Comparison of ENCODE assay signal across 16 cellular contexts in genomic region chr4:184000457-184001395, GRCh38.
DNase-seq lines count a peak whose midpoint lies in the region; ATAC-seq and TF ChIP-seq lines count a peak whose summit lies in the region.
"Had no signal": no experiment of that assay in that cellular context is flagged by ENCODE, and none has a peak within 500 bp of the region (broad histone marks: within the 10 kb centered on the region; RNA-seq: fewer than 3 reads in every experiment).

No MANE protein-coding gene starts in this region.

- H3K4ac ChIP-seq in H9 (ENCODE audit: low read depth, low read length): no peak overlapping the region

- H3K27ac Mint-ChIP-seq in H9 (peak overlapping the region; percentile 13 to 85 (median 68); a peak in 4 of 7 replicates), brain (peak overlapping the region in 4 of 5 experiments; percentile 7 to 86 (median 53))
- H3K27ac Mint-ChIP-seq: B cell; CD4-positive, alpha-beta T cell had no signal

- H3K4me3 Mint-ChIP-seq in H9 (no peak overlapping the region; a peak in 1 of 5 replicates), brain (no peak overlapping the region)
- H3K4me3 Mint-ChIP-seq: B cell; CD4-positive, alpha-beta T cell had no signal

- H3K79me1 ChIP-seq in H9 (ENCODE audit: insufficient read depth, low read depth, low read length, poor library complexity, severe bottlenecking): no peaks in the 10 kb centered on the region

- no peaks in the 10 kb centered on the region for H3K9me3 ChIP-seq in H9 (ENCODE audit: control insufficient read depth, low read depth, low read length)
- H3K9me3 ChIP-seq: HAP-1 had no signal

- H3K36me3 Mint-ChIP-seq in H9 (ENCODE audit: insufficient read depth in 1 of 3, low read depth in 3 of 3) (peaks cover 4 to 32% (median 22%) of the 10 kb centered on the region in 3 experiments), brain (peaks cover 68% of the 10 kb centered on the region)

- H3K79me2 ChIP-seq in H9 (ENCODE audit: insufficient read depth, low read length): peaks cover 2% of the 10 kb centered on the region; the same call in 1 of the 2 replicates

- TF ChIP-seq CTCF in H9 (conservative IDR thresholded peaks at IDR 0.05): no peak
- no peak for TF ChIP-seq CTCF in brain (conservative IDR thresholded peaks at IDR 0.05)

- H3K4me2 ChIP-seq in H9 (ENCODE audit: insufficient read depth, insufficient read length, low read length): no peak overlapping the region

- no peak overlapping the region for H3K23ac ChIP-seq in H9 (ENCODE audit: insufficient read length, low read depth, low read length)

- H2BK20ac ChIP-seq in H9 (ENCODE audit: low read depth, low read length, poor library complexity, severe bottlenecking): no peak overlapping the region

- H3K4me1 ChIP-seq in H9 (ENCODE audit: insufficient read depth, low read length): no peaks in the 10 kb centered on the region; the same call in 1 of the 2 replicates
- H3K4me1 ChIP-seq: HAP-1 had no signal

- intact Hi-C loops in head of caudate nucleus (cut with DNase I): no loop called here

- H2AK5ac ChIP-seq in H9 (ENCODE audit: insufficient read length, low read length): no peak overlapping the region

- H3K23me2 ChIP-seq in H9 (ENCODE audit: insufficient read length, low read depth, low read length, poor library complexity, severe bottlenecking): no peaks in the 10 kb centered on the region

- H2BK15ac ChIP-seq in H9 (ENCODE audit: low read depth, low read length): no peak overlapping the region

- H3K27ac ChIP-seq in H9 (ENCODE audit: insufficient read length, low read depth, low read length): no peak overlapping the region

- no peak overlapping the region for H2AFZ ChIP-seq in H9 (ENCODE audit: low read length)

- H3K4me1 Mint-ChIP-seq in H9 (peaks cover 15 to 16% of the 10 kb centered on the region in 2 experiments), brain (peaks cover 32% of the 10 kb centered on the region)
- H3K4me1 Mint-ChIP-seq: B cell had no signal

- no peak overlapping the region for H2BK5ac ChIP-seq in H9 (ENCODE audit: insufficient read length, low read length)

- ATAC-seq in HG03097 (IDR thresholded peaks at IDR 0.05; ENCODE audit: low FRiP score, unreplicated experiment): no peak
- ATAC-seq: PC-3 had no signal

- H3K56ac ChIP-seq in H9 (ENCODE audit: insufficient read length, low read depth, low read length): no peak overlapping the region

- no peaks in the 10 kb centered on the region for H4K20me1 ChIP-seq in H9 (ENCODE audit: control insufficient read depth, insufficient read depth, insufficient read length)

- no peaks in the 10 kb centered on the region for H3K27me3 ChIP-seq in H9 (ENCODE audit: insufficient read depth, low read length)

- H3K14ac ChIP-seq in H9 (ENCODE audit: insufficient read depth, low read length): no peak overlapping the region

- no peak overlapping the region for H4K8ac ChIP-seq in H9 (replicated peaks; ENCODE audit: insufficient read length, low read depth, low read length)

- H4K91ac ChIP-seq in H9 (ENCODE audit: insufficient read length, low read depth, low read length): no peak overlapping the region

- H3K18ac ChIP-seq in H9 (ENCODE audit: insufficient read length, low read depth, low read length): no peak overlapping the region

- DNase-seq in H9 (no peak), head of caudate nucleus (peak in 28 of 42 donors; percentile 16 to 85 (median 46)), putamen (ENCODE audit: low spot score) (peak; percentile 23), NCI-H2029 (lab: John Stamatoyannopoulos, UW) (no peak)
- no peak for DNase-seq in activated naive CD4-positive, alpha-beta T cell (lab: John Stamatoyannopoulos, UW)
- DNase-seq: CD4-positive, alpha-beta T cell; DMS53; NCI-H1436; NCI-H2029 treated with DMSO at 0.1 percent for 48 hours; NCI-H510A; NCI-H82; PC-3 had no signal

- no peak overlapping the region for H3K9ac ChIP-seq in H9 (ENCODE audit: extremely low read depth, insufficient read length, low read length)

- no peak overlapping the region for H3T11ph ChIP-seq in H9 (ENCODE audit: low read length)

- no peak overlapping the region for H2BK12ac ChIP-seq in H9 (ENCODE audit: insufficient read length, low read depth, low read length)

- no CpG with 5 or more reads among the region's 26 CpGs for WGBS in H9 (ENCODE audit: extremely low coverage, insufficient read length, low lambda C conversion rate)

- H3K9me3 Mint-ChIP-seq in H9 (no peaks in the 10 kb centered on the region), brain (peaks cover 0 to 3% (median 0%) of the 10 kb centered on the region in 5 experiments)
- H3K9me3 Mint-ChIP-seq: CD4-positive, alpha-beta T cell had no signal

- H4K5ac ChIP-seq in H9 (ENCODE audit: insufficient read length, low read depth, low read length): no peak overlapping the region

- H3K27me3 Mint-ChIP-seq in H9 (ENCODE audit: low read depth): no peaks in the 10 kb centered on the region; the same call in 1 of the 2 replicates
- H3K27me3 Mint-ChIP-seq in brain: no peaks in the 10 kb centered on the region
- H3K27me3 Mint-ChIP-seq: CD4-positive, alpha-beta T cell had no signal

- no peak overlapping the region for H2BK120ac ChIP-seq in H9 (ENCODE audit: low read depth, low read length, poor library complexity, severe bottlenecking)

Comparison
In these comparisons a context has a peak if more than half of its experiments do, and no peak if none do; other contexts are left out.
1. DNase-seq: peak in head of caudate nucleus (28 of 42) and putamen (single experiment); none in H9 (single experiment), NCI-H2029 (single experiment) and activated naive CD4-positive, alpha-beta T cell (0 of 4).